Comparison of ENCODE assay signal across 23 cellular contexts in genomic region chr18:44922968-44923367, GRCh38.
"Had no signal": no experiment of that assay in that cellular context is flagged by ENCODE, and none has a peak within 500 bp of the region (broad histone marks: within the 10 kb centered on the region; RNA-seq: fewer than 3 reads in every experiment).

No MANE protein-coding gene starts in this region.

- H3K9me3 ChIP-seq: adrenal gland, ascending aorta, esophagus squamous epithelium, lower lobe of right lung, thyroid gland had no signal

- H3K27me3 ChIP-seq: adrenal gland, ascending aorta, esophagus squamous epithelium, foreskin keratinocyte, spleen, thyroid gland had no signal

- H3K4me1 ChIP-seq: adrenal gland, foreskin keratinocyte, lower lobe of right lung, spleen had no signal

- H3K36me3 Mint-ChIP-seq: activated naive CD8-positive, alpha-beta T cell; naive thymus-derived CD4-positive, alpha-beta T cell had no signal

- H3K9me3 Mint-ChIP-seq: activated T-helper 17 cell treated with anti-CD3 and anti-CD28 coated beads, Interleukin-2, amount 50 U/mL, for 72 hours; endodermal cell; neural crest cell had no signal

- H3K4me1 Mint-ChIP-seq: activated T-helper 17 cell treated with anti-CD3 and anti-CD28 coated beads, Interleukin-2, amount 50 U/mL, for 72 hours; naive thymus-derived CD4-positive, alpha-beta T cell had no signal

- H3K27me3 Mint-ChIP-seq: activated naive CD8-positive, alpha-beta T cell; activated T-helper 17 cell treated with anti-CD3 and anti-CD28 coated beads, Interleukin-2, amount 50 U/mL, for 72 hours; naive thymus-derived CD4-positive, alpha-beta T cell had no signal

- H3K4me3 ChIP-seq: adrenal gland, ascending aorta, esophagus squamous epithelium, lower lobe of right lung, spleen, thyroid gland had no signal

- H3K27ac Mint-ChIP-seq: activated naive CD8-positive, alpha-beta T cell; activated T-helper 17 cell treated with anti-CD3 and anti-CD28 coated beads, Interleukin-2, amount 50 U/mL, for 72 hours; endodermal cell; naive thymus-derived CD4-positive, alpha-beta T cell had no signal

- H3K36me3 ChIP-seq: adrenal gland, ascending aorta, esophagus squamous epithelium, lower lobe of right lung, spleen, thyroid gland, WERI-Rb-1 had no signal

- H3K27ac ChIP-seq: adrenal gland, ascending aorta, esophagus squamous epithelium, foreskin keratinocyte, lower lobe of right lung, spleen, thyroid gland, WERI-Rb-1 had no signal

- DNase-seq: activated CD4-positive, alpha-beta T cell treated with anti-CD3 and anti-CD28 coated beads for 1 hour; activated CD4-positive, alpha-beta T cell treated with anti-CD3 and anti-CD28 coated beads, Interleukin-2, amount 50 U/mL, for 1 hour; activated naive CD4-positive, alpha-beta T cell; activated T-cell treated with anti-CD3 and anti-CD28 coated beads, Interleukin-2, amount 50 U/mL, for 1 hour; adrenal gland; cortex of kidney; endodermal cell; esophagus squamous epithelium; foreskin keratinocyte; kidney; lower lobe of right lung; naive thymus-derived CD4-positive, alpha-beta T cell; occipital lobe; spleen; stimulated activated CD4-positive, alpha-beta T cell treated with anti-CD3 and anti-CD28 coated beads, Interleukin-4, amount 100 ng/mL, for 1 hour; stimulated activated naive CD8-positive, alpha-beta T cell treated with anti-CD3 and anti-CD28 coated beads, Interleukin-15, Interleukin-2, amounts not matched to agents 100 U/mL and 50 U/mL, for 24 hours; T-helper 1 cell; thyroid gland; WERI-Rb-1 had no signal

- H3K4me3 Mint-ChIP-seq: activated naive CD8-positive, alpha-beta T cell; activated T-helper 17 cell treated with anti-CD3 and anti-CD28 coated beads, Interleukin-2, amount 50 U/mL, for 72 hours; endodermal cell; naive thymus-derived CD4-positive, alpha-beta T cell; neural crest cell had no signal
